In the genomic region with DNA sequence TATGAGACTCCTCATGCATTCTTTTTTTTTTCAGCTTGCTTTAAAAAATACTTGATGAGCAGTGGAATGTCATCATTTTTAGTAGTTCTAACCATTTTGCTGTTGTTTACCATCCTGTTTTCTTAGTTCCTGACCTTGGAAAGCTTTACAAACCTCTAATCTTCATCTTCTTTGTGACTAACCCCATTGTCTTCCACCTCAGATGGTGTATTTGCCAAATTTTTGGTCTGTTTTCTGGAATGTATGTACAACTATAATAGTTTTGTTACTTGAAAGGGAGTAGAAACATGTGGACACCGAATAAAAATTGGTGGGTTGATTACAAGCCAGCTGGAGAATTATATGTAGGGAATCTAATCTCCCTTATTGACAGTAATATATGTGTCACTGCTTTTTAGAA, we compare ENCODE assay signal across 23 cellular contexts.
"Had no signal": no experiment of that assay in that cellular context is flagged by ENCODE, and none has a peak within 500 bp of the region (broad histone marks: within the 10 kb centered on the region; RNA-seq: fewer than 3 reads in every experiment).

No MANE protein-coding gene starts in this region.

- H3K4me3 Mint-ChIP-seq: activated CD4-positive, alpha-beta T cell treated with anti-CD3 and anti-CD28 coated beads for 36 hours; nephron progenitor cell; T-helper 17 cell had no signal

- H3K27me3 Mint-ChIP-seq: activated CD4-positive, alpha-beta T cell treated with anti-CD3 and anti-CD28 coated beads for 36 hours; T-helper 17 cell had no signal

- H3K9me3 Mint-ChIP-seq: activated naive CD4-positive, alpha-beta T cell treated with anti-CD3 and anti-CD28 coated beads, Interleukin-2, amount 50 U/mL, for 72 hours; nephron progenitor cell had no signal

- DNase-seq: activated CD4-positive, alpha-beta T cell treated with anti-CD3 and anti-CD28 coated beads for 36 hours; activated CD4-positive, alpha-beta T cell treated with anti-CD3 and anti-CD28 coated beads, Interleukin-2, amount 50 U/mL, for 48 hours; activated gamma-delta T cell; adrenal gland; body of pancreas; caudate nucleus; cortex of kidney; effector CD4-positive, alpha-beta T cell; esophagus squamous epithelium; foreskin melanocyte; glutamatergic neuron; hippocampal formation; midbrain; nephron progenitor cell; nucleus accumbens; sigmoid colon; spleen; stimulated activated naive CD4-positive, alpha-beta T cell; T-helper 17 cell; upper lobe of right lung; WERI-Rb-1 had no signal

- H3K4me3 ChIP-seq: adrenal gland, body of pancreas, esophagus squamous epithelium, lung, sigmoid colon, spleen, upper lobe of right lung had no signal

- ATAC-seq: activated CD4-positive, alpha-beta T cell treated with anti-CD3 and anti-CD28 coated beads for 36 hours; activated naive CD4-positive, alpha-beta T cell treated with anti-CD3 and anti-CD28 coated beads, Interleukin-2, amount 50 U/mL, for 72 hours; body of pancreas; T-helper 17 cell; upper lobe of right lung had no signal

- H3K27ac Mint-ChIP-seq: activated CD4-positive, alpha-beta T cell treated with anti-CD3 and anti-CD28 coated beads for 36 hours; activated naive CD4-positive, alpha-beta T cell treated with anti-CD3 and anti-CD28 coated beads, Interleukin-2, amount 50 U/mL, for 72 hours; nephron progenitor cell; T-helper 17 cell had no signal
